Comparison of ENCODE assay signal across 1 cellular context in genomic region chr16:57462209-57462977, GRCh38.
TF ChIP-seq lines count a peak whose summit lies in the region.

Gene POLR2C (plus strand): TSS chr16:57462679. CDS start chr16:57462725, 46 bp downstream.

TF ChIP-seq in HepG2, 621 proteins besides CTCF, POLR2A, EP300 and RAD21 (continued from another document and continues in another):
- peak; percentile 98 for TF ChIP-seq ZNF280B (CRISPR knock-in tag; IDR thresholded peaks at IDR 0.05; ENCODE audit: borderline replicate concordance)
- 0 out of 2 replicates have a peak, but pooled peaks have one; percentile 72 for TF ChIP-seq E2F5 (CRISPR knock-in tag; conservative IDR thresholded peaks at IDR 0.05)
- 0 out of 2 replicates have a peak, but pooled peaks have one; percentile 14 for TF ChIP-seq ZBTB1 (CRISPR knock-in tag; IDR thresholded peaks at IDR 0.05; ENCODE audit: borderline replicate concordance)
- TF ChIP-seq ZNF790 (CRISPR knock-in tag; IDR thresholded peaks at IDR 0.05; ENCODE audit: borderline replicate concordance) = 0 out of 2 replicates have a peak, but pooled peaks have one; percentile 55
- no peak for TF ChIP-seq ADNP (CRISPR knock-in tag; IDR thresholded peaks at IDR 0.05)
- TF ChIP-seq REPIN1 (CRISPR knock-in tag; IDR thresholded peaks at IDR 0.05; ENCODE audit: borderline replicate concordance, low read depth) = peak; percentile 97
- TF ChIP-seq ATAD3A (CRISPR knock-in tag; IDR thresholded peaks at IDR 0.05) = 0 out of 2 replicates have a peak, but pooled peaks have one; percentile 29
- peak; percentile 63; the same call in 1 of the 2 replicates for TF ChIP-seq NR2F2 (IDR thresholded peaks at IDR 0.05; ENCODE audit: borderline replicate concordance, low read depth)
- TF ChIP-seq UBTF (CRISPR knock-in tag; IDR thresholded peaks at IDR 0.05) = peak; percentile 92
- peak; percentile 92; the same call in 1 of the 2 replicates for TF ChIP-seq SMAD1 (CRISPR knock-in tag; IDR thresholded peaks at IDR 0.05; ENCODE audit: borderline replicate concordance, low read depth)
- peak; percentile 93 for TF ChIP-seq ZNF142 (CRISPR knock-in tag; IDR thresholded peaks at IDR 0.05)
- TF ChIP-seq ZKSCAN8 (CRISPR knock-in tag; IDR thresholded peaks at IDR 0.05; ENCODE audit: borderline replicate concordance) = peak; percentile 82
- peak; percentile 47; the same call in 1 of the 2 replicates for TF ChIP-seq SMC3 (IDR thresholded peaks at IDR 0.05; ENCODE audit: low read length)
- no peak for TF ChIP-seq ZNF703 (CRISPR knock-in tag; IDR thresholded peaks at IDR 0.05; ENCODE audit: borderline replicate concordance)
- TF ChIP-seq POGK (CRISPR knock-in tag; conservative IDR thresholded peaks at IDR 0.05) = peak; percentile 97
- no peak for TF ChIP-seq FOXA1 (IDR thresholded peaks at IDR 0.05)
- TF ChIP-seq FOXA1 (CRISPR knock-in tag; IDR thresholded peaks at IDR 0.05) = peak; percentile 70
- TF ChIP-seq ISX (CRISPR knock-in tag; conservative IDR thresholded peaks at IDR 0.05) = no peak
- TF ChIP-seq ZNF558 (CRISPR knock-in tag; IDR thresholded peaks at IDR 0.05; ENCODE audit: borderline replicate concordance) = peak; percentile 85; the same call in 1 of the 2 replicates
- no peak for TF ChIP-seq RFX1 (IDR thresholded peaks at IDR 0.05)
- TF ChIP-seq ARID3A (IDR thresholded peaks at IDR 0.05; ENCODE audit: low read depth, low read length) = no peak
- TF ChIP-seq MXD4 (CRISPR knock-in tag; IDR thresholded peaks at IDR 0.05) = peak; percentile 84; the same call in 1 of the 2 replicates
- peak; percentile 99 to 100 for TF ChIP-seq HMGXB4 (CRISPR knock-in tag; IDR thresholded peaks at IDR 0.05; ENCODE audit: borderline replicate concordance in 1 of 2, low read depth in 1 of 2)
- peak; percentile 78 for TF ChIP-seq STAG1 (CRISPR knock-in tag; IDR thresholded peaks at IDR 0.05)
- TF ChIP-seq ZFP41 (CRISPR knock-in tag; IDR thresholded peaks at IDR 0.05; ENCODE audit: borderline replicate concordance) = peak; percentile 96
- TF ChIP-seq PRDM4 (CRISPR knock-in tag; IDR thresholded peaks at IDR 0.05; ENCODE audit: borderline replicate concordance) = peak; percentile 76; the same call in 1 of the 2 replicates
- 0 out of 2 replicates have a peak, but pooled peaks have one; percentile 1 for TF ChIP-seq ZNF841 (CRISPR knock-in tag; IDR thresholded peaks at IDR 0.05; ENCODE audit: borderline replicate concordance)
- no peak for TF ChIP-seq ZNF546 (CRISPR knock-in tag; conservative IDR thresholded peaks at IDR 0.05)
- TF ChIP-seq XBP1 (CRISPR knock-in tag; IDR thresholded peaks at IDR 0.05) = 0 out of 2 replicates have a peak, but pooled peaks have one; percentile 14
- 0 out of 2 replicates have a peak, but pooled peaks have one; percentile 73 for TF ChIP-seq NFE2L1 (CRISPR knock-in tag; IDR thresholded peaks at IDR 0.05; ENCODE audit: borderline replicate concordance)
- no peak for TF ChIP-seq ATF1 (CRISPR knock-in tag; IDR thresholded peaks at IDR 0.05)
- TF ChIP-seq ZBTB49 (CRISPR knock-in tag; IDR thresholded peaks at IDR 0.05; ENCODE audit: borderline replicate concordance) = peak; percentile 68; the same call in 1 of the 2 replicates
- no peak for TF ChIP-seq ZSCAN30 (CRISPR knock-in tag; IDR thresholded peaks at IDR 0.05)
- TF ChIP-seq SIN3A (IDR thresholded peaks at IDR 0.05; ENCODE audit: borderline replicate concordance, low read depth, low read length) = peak; percentile 90; the same call in 1 of the 2 replicates
- peak; percentile 72 for TF ChIP-seq CCAR2 (optimal IDR thresholded peaks at IDR 0.05; ENCODE audit: low read depth, low read length)
- TF ChIP-seq HOXA9 (CRISPR knock-in tag; IDR thresholded peaks at IDR 0.05; ENCODE audit: borderline replicate concordance) = no peak
